2 cellular contexts compared by ENCODE assay signal in the genomic region with DNA sequence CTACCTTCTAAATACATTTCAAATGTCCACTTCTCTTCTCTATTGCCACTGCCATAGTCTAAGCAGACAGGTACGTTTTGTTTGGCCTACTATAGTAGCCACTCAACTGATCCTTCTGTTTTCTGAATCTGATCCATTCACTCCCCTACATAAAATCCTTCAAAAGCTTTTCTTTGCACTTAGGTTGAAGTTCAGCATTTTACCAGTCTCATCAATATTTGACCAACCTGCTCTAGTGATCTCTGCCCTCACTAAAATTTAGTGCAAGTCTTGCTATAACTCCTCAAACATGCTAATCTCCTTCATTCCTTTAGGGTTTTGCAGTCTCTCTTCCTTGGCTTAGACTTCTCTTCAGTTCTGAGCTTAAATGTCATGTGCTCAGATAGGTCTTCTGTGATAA.
A peak's percentile ranks its signal among the peaks of the same experiment; 100 is the strongest.
TF ChIP-seq lines count a peak whose summit lies in the region.

No MANE protein-coding gene starts in this region.

TF ChIP-seq in liver, 16 proteins besides CTCF, POLR2A, EP300 and RAD21 (continued from another document):
- peak; percentile 51 to 81 for TF ChIP-seq HNF4A (conservative IDR thresholded peaks at IDR 0.05)
- peak in 1 of 2 donors; percentile 29 for TF ChIP-seq RXRA (IDR thresholded peaks at IDR 0.05)

TF ChIP-seq in HepG2, 621 proteins besides CTCF, POLR2A, EP300 and RAD21 (continued from another document):
- TF ChIP-seq, protein P1, sequence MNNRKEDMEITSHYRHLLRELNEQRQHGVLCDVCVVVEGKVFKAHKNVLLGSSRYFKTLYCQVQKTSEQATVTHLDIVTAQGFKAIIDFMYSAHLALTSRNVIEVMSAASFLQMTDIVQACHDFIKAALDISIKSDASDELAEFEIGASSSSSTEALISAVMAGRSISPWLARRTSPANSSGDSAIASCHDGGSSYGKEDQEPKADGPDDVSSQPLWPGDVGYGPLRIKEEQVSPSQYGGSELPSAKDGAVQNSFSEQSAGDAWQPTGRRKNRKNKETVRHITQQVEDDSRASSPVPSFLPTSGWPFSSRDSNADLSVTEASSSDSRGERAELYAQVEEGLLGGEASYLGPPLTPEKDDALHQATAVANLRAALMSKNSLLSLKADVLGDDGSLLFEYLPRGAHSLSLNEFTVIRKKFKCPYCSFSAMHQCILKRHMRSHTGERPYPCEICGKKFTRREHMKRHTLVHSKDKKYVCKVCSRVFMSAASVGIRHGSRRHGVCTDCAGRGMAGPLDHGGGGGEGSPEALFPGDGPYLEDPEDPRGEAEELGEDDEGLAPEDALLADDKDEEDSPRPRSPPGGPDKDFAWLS (CRISPR knock-in tag; IDR thresholded peaks at IDR 0.05; ENCODE audit: borderline replicate concordance), result no peak
- TF ChIP-seq CBFB (CRISPR knock-in tag; IDR thresholded peaks at IDR 0.05) (no peak), HMG20A (CRISPR knock-in tag; IDR thresholded peaks at IDR 0.05; ENCODE audit: borderline replicate concordance) (no peak), HIVEP1 (CRISPR knock-in tag; IDR thresholded peaks at IDR 0.05) (no peak), ZNF44 (CRISPR knock-in tag; IDR thresholded peaks at IDR 0.05) (no peak), ZNF619 (CRISPR knock-in tag; IDR thresholded peaks at IDR 0.05) (no peak), CBX1 (IDR thresholded peaks at IDR 0.05; ENCODE audit: low read depth) (no peak)
- TF ChIP-seq, protein P2, sequence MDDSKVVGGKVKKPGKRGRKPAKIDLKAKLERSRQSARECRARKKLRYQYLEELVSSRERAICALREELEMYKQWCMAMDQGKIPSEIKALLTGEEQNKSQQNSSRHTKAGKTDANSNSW (CRISPR knock-in tag; IDR thresholded peaks at IDR 0.05; ENCODE audit: borderline replicate concordance), result no peak
- TF ChIP-seq, protein P3, sequence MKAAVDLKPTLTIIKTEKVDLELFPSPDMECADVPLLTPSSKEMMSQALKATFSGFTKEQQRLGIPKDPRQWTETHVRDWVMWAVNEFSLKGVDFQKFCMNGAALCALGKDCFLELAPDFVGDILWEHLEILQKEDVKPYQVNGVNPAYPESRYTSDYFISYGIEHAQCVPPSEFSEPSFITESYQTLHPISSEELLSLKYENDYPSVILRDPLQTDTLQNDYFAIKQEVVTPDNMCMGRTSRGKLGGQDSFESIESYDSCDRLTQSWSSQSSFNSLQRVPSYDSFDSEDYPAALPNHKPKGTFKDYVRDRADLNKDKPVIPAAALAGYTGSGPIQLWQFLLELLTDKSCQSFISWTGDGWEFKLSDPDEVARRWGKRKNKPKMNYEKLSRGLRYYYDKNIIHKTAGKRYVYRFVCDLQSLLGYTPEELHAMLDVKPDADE (CRISPR knock-in tag; IDR thresholded peaks at IDR 0.05), result no peak
- TF ChIP-seq, protein P4, sequence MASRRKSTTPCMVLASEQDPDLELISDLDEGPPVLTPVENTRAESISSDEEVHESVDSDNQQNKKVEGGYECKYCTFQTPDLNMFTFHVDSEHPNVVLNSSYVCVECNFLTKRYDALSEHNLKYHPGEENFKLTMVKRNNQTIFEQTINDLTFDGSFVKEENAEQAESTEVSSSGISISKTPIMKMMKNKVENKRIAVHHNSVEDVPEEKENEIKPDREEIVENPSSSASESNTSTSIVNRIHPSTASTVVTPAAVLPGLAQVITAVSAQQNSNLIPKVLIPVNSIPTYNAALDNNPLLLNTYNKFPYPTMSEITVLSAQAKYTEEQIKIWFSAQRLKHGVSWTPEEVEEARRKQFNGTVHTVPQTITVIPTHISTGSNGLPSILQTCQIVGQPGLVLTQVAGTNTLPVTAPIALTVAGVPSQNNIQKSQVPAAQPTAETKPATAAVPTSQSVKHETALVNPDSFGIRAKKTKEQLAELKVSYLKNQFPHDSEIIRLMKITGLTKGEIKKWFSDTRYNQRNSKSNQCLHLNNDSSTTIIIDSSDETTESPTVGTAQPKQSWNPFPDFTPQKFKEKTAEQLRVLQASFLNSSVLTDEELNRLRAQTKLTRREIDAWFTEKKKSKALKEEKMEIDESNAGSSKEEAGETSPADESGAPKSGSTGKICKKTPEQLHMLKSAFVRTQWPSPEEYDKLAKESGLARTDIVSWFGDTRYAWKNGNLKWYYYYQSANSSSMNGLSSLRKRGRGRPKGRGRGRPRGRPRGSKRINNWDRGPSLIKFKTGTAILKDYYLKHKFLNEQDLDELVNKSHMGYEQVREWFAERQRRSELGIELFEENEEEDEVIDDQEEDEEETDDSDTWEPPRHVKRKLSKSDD (CRISPR knock-in tag; IDR thresholded peaks at IDR 0.05; ENCODE audit: low read depth), result no peak
- TF ChIP-seq, protein P5, sequence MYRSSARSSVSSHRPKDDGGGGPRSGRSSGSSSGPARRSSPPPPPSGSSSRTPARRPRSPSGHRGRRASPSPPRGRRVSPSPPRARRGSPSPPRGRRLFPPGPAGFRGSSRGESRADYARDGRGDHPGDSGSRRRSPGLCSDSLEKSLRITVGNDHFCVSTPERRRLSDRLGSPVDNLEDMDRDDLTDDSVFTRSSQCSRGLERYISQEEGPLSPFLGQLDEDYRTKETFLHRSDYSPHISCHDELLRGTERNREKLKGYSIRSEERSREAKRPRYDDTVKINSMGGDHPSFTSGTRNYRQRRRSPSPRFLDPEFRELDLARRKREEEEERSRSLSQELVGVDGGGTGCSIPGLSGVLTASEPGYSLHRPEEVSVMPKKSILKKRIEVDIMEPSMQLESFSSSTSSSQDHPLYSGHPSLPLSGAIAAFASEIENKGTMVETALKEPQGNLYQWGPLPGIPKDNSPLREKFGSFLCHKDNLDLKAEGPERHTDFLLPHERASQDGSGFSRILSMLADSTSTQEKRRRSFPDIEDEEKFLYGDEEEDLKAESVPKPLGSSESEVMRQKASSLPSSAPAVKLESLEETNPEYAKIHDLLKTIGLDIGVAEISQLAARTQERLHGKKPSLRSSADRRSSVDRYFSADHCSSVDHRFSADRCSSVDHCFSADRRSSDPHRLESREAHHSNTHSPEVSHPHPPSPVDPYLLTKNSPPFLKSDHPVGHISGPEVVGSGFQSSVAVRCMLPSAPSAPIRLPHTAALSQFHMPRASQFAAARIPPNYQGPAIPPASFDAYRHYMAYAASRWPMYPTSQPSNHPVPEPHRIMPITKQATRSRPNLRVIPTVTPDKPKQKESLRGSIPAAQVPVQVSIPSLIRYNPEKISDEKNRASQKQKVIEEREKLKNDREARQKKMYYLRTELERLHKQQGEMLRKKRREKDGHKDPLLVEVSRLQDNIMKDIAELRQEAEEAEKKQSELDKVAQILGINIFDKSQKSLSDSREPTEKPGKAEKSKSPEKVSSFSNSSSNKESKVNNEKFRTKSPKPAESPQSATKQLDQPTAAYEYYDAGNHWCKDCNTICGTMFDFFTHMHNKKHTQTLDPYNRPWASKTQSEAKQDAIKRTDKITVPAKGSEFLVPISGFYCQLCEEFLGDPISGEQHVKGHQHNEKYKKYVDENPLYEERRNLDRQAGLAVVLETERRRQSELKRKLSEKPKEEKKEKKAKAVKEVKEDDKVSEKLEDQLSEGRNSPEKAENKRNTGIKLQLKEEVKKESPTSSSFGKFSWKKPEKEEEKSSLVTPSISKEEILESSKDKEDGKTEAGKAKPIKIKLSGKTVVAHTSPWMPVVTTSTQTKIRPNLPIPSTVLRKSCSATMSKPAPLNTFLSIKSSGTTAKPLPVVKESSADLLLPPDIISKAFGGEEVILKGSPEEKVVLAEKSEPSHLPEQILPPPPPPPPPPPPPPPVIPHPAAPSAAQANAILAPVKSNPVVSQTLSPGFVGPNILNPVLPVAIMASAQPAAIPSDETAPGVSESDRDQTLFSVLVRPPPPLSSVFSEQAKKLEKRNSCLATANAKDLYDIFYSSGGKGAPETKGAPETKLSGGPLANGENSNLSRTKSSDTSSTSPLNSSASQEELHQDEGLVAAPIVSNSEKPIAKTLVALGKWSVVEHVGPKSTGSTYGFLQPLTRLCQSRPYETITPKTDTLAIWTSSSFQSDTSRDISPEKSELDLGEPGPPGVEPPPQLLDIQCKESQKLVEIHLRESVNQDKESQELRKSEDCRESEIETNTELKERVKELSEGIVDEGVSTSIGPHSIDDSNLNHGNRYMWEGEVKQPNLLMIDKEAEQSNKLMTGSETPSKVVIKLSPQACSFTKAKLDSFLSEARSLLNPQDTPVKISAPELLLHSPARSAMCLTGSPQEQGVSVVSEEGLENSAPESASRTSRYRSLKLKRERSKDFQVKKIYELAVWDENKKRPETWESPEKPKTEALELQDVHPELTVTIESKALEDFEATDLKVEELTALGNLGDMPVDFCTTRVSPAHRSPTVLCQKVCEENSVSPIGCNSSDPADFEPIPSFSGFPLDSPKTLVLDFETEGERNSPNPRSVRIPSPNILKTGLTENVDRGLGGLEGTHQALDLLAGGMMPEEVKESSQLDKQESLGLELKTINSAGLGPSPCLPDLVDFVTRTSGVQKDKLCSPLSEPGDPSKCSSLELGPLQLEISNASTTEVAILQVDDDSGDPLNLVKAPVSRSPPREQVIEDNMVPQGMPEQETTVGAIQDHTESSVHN (CRISPR knock-in tag; IDR thresholded peaks at IDR 0.05), result no peak
